In genomic region chr17:7932483-7932891, GRCh38 we compare ENCODE assay signal across 8 cellular contexts. TPM values are rescaled to one million over a fixed set of nuclear protein-coding genes. Genes with fewer than 3 reads are reported as not detected.
DNase-seq lines count a peak whose midpoint lies in the region; ATAC-seq and TF ChIP-seq lines count a peak whose summit lies in the region.

No MANE protein-coding gene starts in this region.

- peaks cover 23% of the 10 kb centered on the region for H3K27me3 Mint-ChIP-seq in endodermal cell (ENCODE audit: insufficient read depth)
- H3K27me3 Mint-ChIP-seq in type B pancreatic cell: peaks cover 17% of the 10 kb centered on the region

- H3K9me3 Mint-ChIP-seq in endodermal cell (no peaks in the 10 kb centered on the region), type B pancreatic cell (no peaks in the 10 kb centered on the region)

- 2 to 3% methylated on average over 8 to 17 of the region's 17 CpGs for WGBS in endodermal cell (ENCODE audit: insufficient coverage in 1 of 2, insufficient read length in 1 of 2), 2 experiments

- peak overlapping the region; percentile 95 for H3K4me3 ChIP-seq in endodermal cell (ENCODE audit: low read length)

- peaks cover 38% of the 10 kb centered on the region for H3K36me3 ChIP-seq in endodermal cell (ENCODE audit: control insufficient read depth, insufficient read depth, low read length)

- no peaks in the 10 kb centered on the region for H3K9me3 ChIP-seq in endodermal cell (ENCODE audit: control insufficient read depth, low read length)

- H3K4me3 Mint-ChIP-seq in endodermal cell: peak overlapping the region; percentile 99
- peak overlapping the region; percentile 100 for H3K4me3 Mint-ChIP-seq in type B pancreatic cell

- peaks cover 16% of the 10 kb centered on the region for H3K27me3 ChIP-seq in endodermal cell (ENCODE audit: control insufficient read depth, insufficient read depth, low read length, poor library complexity, severe bottlenecking)

- peak overlapping the region; percentile 47 for H3K27ac ChIP-seq in endodermal cell (ENCODE audit: low read depth, low read length)

- no peak for TF ChIP-seq CTCF in endodermal cell (conservative IDR thresholded peaks at IDR 0.05)
- no peak for TF ChIP-seq CTCF in type B pancreatic cell (conservative IDR thresholded peaks at IDR 0.05)

- H3K27ac Mint-ChIP-seq in endodermal cell (peak overlapping the region; percentile 98), type B pancreatic cell (peak overlapping the region; percentile 97)

- H3K36me3 Mint-ChIP-seq in endodermal cell (ENCODE audit: low read depth): peaks cover 30% of the 10 kb centered on the region
- H3K36me3 Mint-ChIP-seq in type B pancreatic cell: peaks cover 21% of the 10 kb centered on the region

- H3K4me1 ChIP-seq in endodermal cell (ENCODE audit: control insufficient read depth, insufficient read depth, low read length): peaks cover 5% of the 10 kb centered on the region

- DNase-seq in DMS 273 (lab: John Stamatoyannopoulos, UW; ENCODE audit: unreplicated experiment) (peak; percentile 56), DMS 273 treated with DMSO at 0.1 percent for 48 hours (lab: John Stamatoyannopoulos, UW) (no peak), SW480 (ENCODE audit: low spot score) (peak; percentile 27), endodermal cell (no peak), mesenteric fat pad (ENCODE audit: low spot score) (peak; percentile 79), type B pancreatic cell (ENCODE audit: extremely low spot score, unreplicated experiment) (no peak), ureter (ENCODE audit: low spot score) (no peak)

- ATAC-seq in HG02981 (IDR thresholded peaks at IDR 0.05; ENCODE audit: unreplicated experiment): peak; percentile 18

- H3K9ac ChIP-seq in endodermal cell (ENCODE audit: extremely low read depth, low read length, poor library complexity, severe bottlenecking): peak overlapping the region; percentile 67

- H3K4me1 Mint-ChIP-seq in endodermal cell (peaks cover 29% of the 10 kb centered on the region), type B pancreatic cell (ENCODE audit: unreplicated experiment) (peaks cover 35% of the 10 kb centered on the region)

RNA-seq across cellular contexts. Expression of gene CNTROB, which starts 0.5 kb away (rescaled TPM):
- total RNA-seq in endodermal cell (10 to 100 TPM; 47.5 to 57.4 TPM), mesenteric fat pad (17.5 TPM), type B pancreatic cell (ENCODE audit: low replicate concordance) (23.3 and 42.6 TPM in 2 replicates), ureter (25.6 TPM)
- 69.8 TPM for polyA plus RNA-seq in endodermal cell (2013, experiment 1 of 2)
- 56.3 TPM for polyA plus RNA-seq in endodermal cell (2013, experiment 2 of 2)

RNA-seq across cellular contexts. Expression of gene TRAPPC1, which starts 0.7 kb away (rescaled TPM):
- total RNA-seq in endodermal cell (100 to 1,000 TPM; 150 to 170 TPM), mesenteric fat pad (97.5 TPM), type B pancreatic cell (ENCODE audit: low replicate concordance) (145 and 150 TPM in 2 replicates), ureter (166 TPM)
- polyA plus RNA-seq in endodermal cell (2013, experiment 1 of 2): 133 TPM
- 133 TPM for polyA plus RNA-seq in endodermal cell (2013, experiment 2 of 2)

RNA-seq across cellular contexts. Expression of gene KCNAB3, which starts 2.8 kb away (rescaled TPM):
- 1 to 10 TPM; 4.0 to 6.5 TPM for total RNA-seq in endodermal cell
- polyA plus RNA-seq in endodermal cell (2013, experiment 1 of 2): 16.3 TPM
- polyA plus RNA-seq in endodermal cell (2013, experiment 2 of 2): 15.3 TPM
- total RNA-seq in mesenteric fat pad: 1.3 TPM
- total RNA-seq in type B pancreatic cell (ENCODE audit: low replicate concordance): 2.8 and 9.9 TPM in 2 replicates
- total RNA-seq in ureter: 7.9 TPM

RNA-seq across cellular contexts. Expression of gene RNF227, which starts 16.4 kb away (rescaled TPM):
- total RNA-seq in endodermal cell (1 to 10 TPM; 1.1 to 1.6 TPM), mesenteric fat pad (0.80 TPM), type B pancreatic cell (ENCODE audit: low replicate concordance) (3.3 and 3.8 TPM in 2 replicates), ureter (2.5 TPM)
- polyA plus RNA-seq in endodermal cell (2013, experiment 1 of 2): 2.7 TPM
- 2.5 TPM for polyA plus RNA-seq in endodermal cell (2013, experiment 2 of 2)

RNA-seq across cellular contexts. Expression of gene CHD3, which starts 43.9 kb away (rescaled TPM):
- total RNA-seq in endodermal cell: 10 to 100 TPM; 55.0 to 64.1 TPM
- 66.3 TPM for polyA plus RNA-seq in endodermal cell (2013, experiment 1 of 2)
- 63.7 TPM for polyA plus RNA-seq in endodermal cell (2013, experiment 2 of 2)
- total RNA-seq in mesenteric fat pad: 40.9 TPM
- total RNA-seq in type B pancreatic cell (ENCODE audit: low replicate concordance): 170 and 172 TPM in 2 replicates
- 225 TPM for total RNA-seq in ureter

Comparison
In these comparisons a context has a peak if more than half of its experiments do, and no peak if none do; other contexts are left out.
1. DNase-seq: peak in DMS 273 (single experiment), SW480 (single experiment) and mesenteric fat pad (single experiment); none in DMS 273 treated with DMSO at 0.1 percent for 48 hours (single experiment), endodermal cell (single experiment), type B pancreatic cell (single experiment) and ureter (single experiment).